ENCODE assay signal across 1 cellular context in the genomic region with DNA sequence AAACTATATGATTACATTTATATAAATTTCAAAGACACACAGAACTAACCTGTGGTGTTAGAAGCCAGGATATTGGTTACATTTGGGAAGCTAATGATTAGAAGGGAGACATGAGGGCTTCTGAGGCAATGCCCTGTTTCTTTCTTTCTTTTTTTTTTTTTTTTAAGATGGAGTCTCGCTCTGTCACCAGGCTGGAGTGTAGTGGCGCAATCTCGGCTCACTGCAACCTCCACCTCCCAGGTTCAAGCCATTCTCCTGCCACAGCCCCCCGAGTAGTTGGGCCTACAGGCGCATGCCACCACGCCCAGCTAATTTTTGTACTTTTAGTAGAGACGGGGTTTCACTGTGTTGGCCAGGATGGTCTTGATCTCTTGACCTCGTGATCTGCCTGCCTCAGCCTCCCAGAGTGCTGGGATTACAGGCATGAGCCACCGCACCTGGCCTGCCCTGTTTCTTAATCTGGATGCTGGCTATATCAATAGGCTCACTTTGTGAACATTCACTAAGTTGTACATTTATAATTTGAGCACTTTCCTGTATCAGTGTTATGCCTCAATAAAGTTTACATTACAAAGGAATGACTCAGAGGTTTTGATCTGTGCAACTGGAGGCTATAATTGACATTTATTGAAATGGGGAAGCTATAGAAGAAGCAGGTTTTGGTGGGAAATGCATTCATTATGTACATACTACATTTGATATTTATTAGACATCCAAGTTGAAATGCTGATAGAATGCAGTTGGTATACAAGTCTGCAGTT. TPM values are rescaled to one million over a fixed set of nuclear protein-coding genes. Genes with fewer than 3 reads are reported as not detected.
"Had no signal": no experiment of that assay in that cellular context is flagged by ENCODE, and none has a peak within 500 bp of the region (broad histone marks: within the 10 kb centered on the region; RNA-seq: fewer than 3 reads in every experiment).

No MANE protein-coding gene starts in this region.

RNA-seq across cellular contexts. Expression of a gene that starts 33.3 kb away (rescaled TPM):
- polyA plus RNA-seq: keratinocyte had no signal
